In genomic region chr16:1054660-1055556, GRCh38 we compare ENCODE assay signal across 9 cellular contexts. TPM values are rescaled to one million over a fixed set of nuclear protein-coding genes. Genes with fewer than 3 reads are reported as not detected.
DNase-seq lines count a peak whose midpoint lies in the region; ATAC-seq, FAIRE-seq and TF ChIP-seq lines count a peak whose summit lies in the region.
"Had no signal": no experiment of that assay in that cellular context is flagged by ENCODE, and none has a peak within 500 bp of the region (broad histone marks: within the 10 kb centered on the region; RNA-seq: fewer than 3 reads in every experiment).

No MANE protein-coding gene starts in this region.

- no peak overlapping the region for H3K4me2 ChIP-seq in osteoblast (ENCODE audit: insufficient read depth, low read length)

- no peaks in the 10 kb centered on the region for H3K4me1 ChIP-seq in osteoblast (ENCODE audit: insufficient read depth, low read length)

- H3K27ac ChIP-seq in osteoblast (ENCODE audit: low read depth, low read length): no peak overlapping the region

- DNase-seq in D341Med (ENCODE audit: low spot score) (peak; percentile 82), HTR-8/SVneo (ENCODE audit: insufficient read length, low spot score) (peak; percentile 82), fibroblast of pulmonary artery (ENCODE audit: low read depth) (peak; percentile 60), osteoblast (ENCODE audit: insufficient read length, low spot score, missing footprints) (peak; percentile 99), NOMO-1 (lab: John Stamatoyannopoulos, UW; ENCODE audit: unreplicated experiment in 2 of 2) (no peak)
- peak; percentile 51 for DNase-seq in activated CD8-positive, alpha-beta memory T cell treated with anti-CD3 and anti-CD28 coated beads, Interleukin-2, amount 50 U/mL, for 4 hours
- DNase-seq in NK-92 treated with Interleukin-12 subunit alpha and Interleukin-12 subunit beta, amount 100 ng/mL, for 24 hours (lab: John Stamatoyannopoulos, UW): no peak

- no peaks in the 10 kb centered on the region for H4K20me1 ChIP-seq in osteoblast (ENCODE audit: insufficient read depth, low read length)

- no peak for ATAC-seq in GM18870 (IDR thresholded peaks at IDR 0.05; ENCODE audit: unreplicated experiment)

- H3K79me2 ChIP-seq in osteoblast (ENCODE audit: insufficient read depth, low read length): no peaks in the 10 kb centered on the region

- no peak overlapping the region for H2AFZ ChIP-seq in osteoblast (ENCODE audit: low read length)

- no peaks in the 10 kb centered on the region for H3K9me3 ChIP-seq in osteoblast (ENCODE audit: low read depth, low read length)

- FAIRE-seq in HTR-8/SVneo (lab: Jason Lieb, UNC): no peak

- peak; percentile 68 for TF ChIP-seq CTCF in fibroblast of pulmonary artery (IDR thresholded peaks at IDR 0.05; ENCODE audit: low read length, missing control alignments)
- peak; percentile 67 for TF ChIP-seq CTCF in osteoblast (IDR thresholded peaks at IDR 0.05; ENCODE audit: extremely low read depth, low read depth, low read length)

- no peaks in the 10 kb centered on the region for H3K27me3 ChIP-seq in osteoblast (ENCODE audit: insufficient read depth, low read length)

- no peaks in the 10 kb centered on the region for H3K36me3 ChIP-seq in osteoblast (ENCODE audit: insufficient read depth, low read length)

- no peak overlapping the region for H3K4me3 ChIP-seq in fibroblast of pulmonary artery (replicated peaks; ENCODE audit: low read depth, low read length)
- H3K4me3 ChIP-seq in osteoblast (ENCODE audit: insufficient read depth, low read length): no peak overlapping the region

RNA-seq across cellular contexts. Expression of gene SSTR5, which starts 17.6 kb away (rescaled TPM):
- not detected in 2 replicates for total RNA-seq in osteoblast

RNA-seq across cellular contexts. Expression of gene C1QTNF8, which starts 41.1 kb away (rescaled TPM):
- not detected in 2 replicates for total RNA-seq in osteoblast
- total RNA-seq: pulmonary artery endothelial cell had no signal

Comparison
In these comparisons a context has a peak if more than half of its experiments do, and no peak if none do; other contexts are left out.
1. DNase-seq: peak in D341Med (single experiment), HTR-8/SVneo (single experiment), activated CD8-positive, alpha-beta memory T cell treated with anti-CD3 and anti-CD28 coated beads, Interleukin-2, amount 50 U/mL, for 4 hours (single experiment), fibroblast of pulmonary artery (single experiment) and osteoblast (single experiment); none in NK-92 treated with Interleukin-12 subunit alpha and Interleukin-12 subunit beta, amount 100 ng/mL, for 24 hours (single experiment) and NOMO-1 (0 of 2).